17 cellular contexts compared by ENCODE assay signal in the genomic region with DNA sequence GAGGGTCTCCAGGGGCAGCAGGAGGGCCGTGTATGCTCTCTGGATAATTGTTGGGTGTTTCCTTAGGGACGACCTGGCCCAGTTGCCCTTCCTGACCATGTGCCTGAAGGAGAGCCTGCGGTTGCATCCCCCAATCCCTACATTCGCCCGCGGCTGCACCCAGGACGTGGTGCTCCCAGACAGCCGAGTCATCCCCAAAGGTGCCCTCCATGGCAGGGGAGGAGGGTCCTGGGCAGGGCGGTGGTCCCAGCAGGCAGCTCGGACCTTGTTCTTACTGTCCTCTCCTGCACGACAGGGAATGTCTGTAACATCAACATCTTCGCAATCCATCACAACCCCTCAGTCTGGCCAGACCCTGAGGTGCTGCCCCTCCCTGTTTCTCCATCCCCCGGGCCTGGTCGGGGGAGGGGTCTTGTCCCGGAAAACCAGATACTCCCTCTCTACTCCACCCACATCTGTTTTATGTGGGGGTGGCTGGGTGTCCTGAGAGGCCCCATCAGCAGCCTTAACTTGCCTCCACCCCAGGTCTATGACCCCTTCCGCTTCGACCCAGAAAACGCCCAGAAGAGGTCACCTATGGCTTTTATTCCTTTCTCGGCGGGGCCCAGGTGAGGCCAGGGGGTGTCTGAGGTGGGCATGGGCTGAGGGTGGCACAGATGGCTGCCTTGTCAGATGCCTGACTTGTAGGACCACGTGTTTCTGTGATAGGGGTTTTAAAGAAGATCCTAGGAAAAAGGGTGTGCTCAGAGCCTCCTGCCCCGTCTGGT. TPM values are rescaled to one million over a fixed set of nuclear protein-coding genes. Genes with fewer than 3 reads are reported as not detected.
DNase-seq lines count a peak whose midpoint lies in the region; ATAC-seq and TF ChIP-seq lines count a peak whose summit lies in the region.
"Had no signal": no experiment of that assay in that cellular context is flagged by ENCODE, and none has a peak within 500 bp of the region (broad histone marks: within the 10 kb centered on the region; RNA-seq: fewer than 3 reads in every experiment).

No MANE protein-coding gene starts in this region.

- no peaks in the 10 kb centered on the region; a peak in 1 of 22 replicates for H3K27me3 ChIP-seq in BLaER1 treated with 17β-estradiol and CSF1 and Interleukin-3, amounts not matched to agents 10 nM and 100 nM
- no peaks in the 10 kb centered on the region for H3K27me3 ChIP-seq in colonic mucosa

- DNase-seq in colonic mucosa (no peak), islet precursor cell (peak; percentile 31), ureter (ENCODE audit: low spot score) (peak; percentile 39), AG08395 (ENCODE audit: low spot score) (no peak), HCEC 1CT (no peak)
- DNase-seq: DMS 273 treated with DMSO at 0.1 percent for 48 hours had no signal

- no peak for TF ChIP-seq CTCF in colonic mucosa (IDR thresholded peaks at IDR 0.05)

- no peaks in the 10 kb centered on the region; a peak in 1 of 22 replicates for H4K20me1 ChIP-seq in BLaER1 treated with 17β-estradiol and CSF1 and Interleukin-3, amounts not matched to agents 10 nM and 100 nM

- peaks cover 8 to 19% (median 13%) of the 10 kb centered on the region in 10 experiments for H3K4me1 ChIP-seq in BLaER1 treated with 17β-estradiol and CSF1 and Interleukin-3, amounts not matched to agents 10 nM and 100 nM
- no peaks in the 10 kb centered on the region for H3K4me1 ChIP-seq in colonic mucosa

- no peaks in the 10 kb centered on the region for H3K36me3 ChIP-seq in BLaER1 treated with 17β-estradiol and CSF1 and Interleukin-3, amounts not matched to agents 10 nM and 100 nM
- no peaks in the 10 kb centered on the region for H3K36me3 ChIP-seq in colonic mucosa

- ATAC-seq in GM19023 (IDR thresholded peaks at IDR 0.05; ENCODE audit: unreplicated experiment), result no peak
- no peak for ATAC-seq in GM19395 (IDR thresholded peaks at IDR 0.05; ENCODE audit: unreplicated experiment)

- no peaks in the 10 kb centered on the region for H3K9me3 ChIP-seq in BLaER1 treated with 17β-estradiol and CSF1 and Interleukin-3, amounts not matched to agents 10 nM and 100 nM (replicated peaks in 1 of 11)
- no peaks in the 10 kb centered on the region for H3K9me3 ChIP-seq in colonic mucosa

- intact Hi-C loops in colonic mucosa (cut with DNase I), result loop anchor here (2.0 to 5.0 kb wide), 4 partner anchors 134 to 554 kb away; no protein-coding TSS in a partner anchor

- H3K4me3 ChIP-seq in BLaER1 treated with 17β-estradiol and CSF1 and Interleukin-3, amounts not matched to agents 10 nM and 100 nM, result peak overlapping the region in 5 of 10 experiments; percentile 43 to 63 (median 48); a peak in 10 of 20 replicates
- H3K4me3 ChIP-seq in colonic mucosa, result no peak overlapping the region
- H3K4me3 ChIP-seq: GM12878, GM23338, K562 had no signal

- H3K27ac ChIP-seq in BLaER1 treated with 17β-estradiol and CSF1 and Interleukin-3, amounts not matched to agents 10 nM and 100 nM, result no peak overlapping the region; a peak in 1 of 22 replicates
- no peak overlapping the region for H3K27ac ChIP-seq in colonic mucosa

- peak overlapping the region in 10 of 11 experiments; percentile 49 to 77 (median 70); a peak in 21 of 22 replicates for H3K4me2 ChIP-seq in BLaER1 treated with 17β-estradiol and CSF1 and Interleukin-3, amounts not matched to agents 10 nM and 100 nM
- H3K4me2 ChIP-seq: GM23338 had no signal

- peak overlapping the region in 4 of 11 experiments; percentile 27 to 53 (median 40); a peak in 6 of 22 replicates for H3K9ac ChIP-seq in BLaER1 treated with 17β-estradiol and CSF1 and Interleukin-3, amounts not matched to agents 10 nM and 100 nM
- H3K9ac ChIP-seq in colonic mucosa (ENCODE audit: low read depth in 2 of 2, low read length in 2 of 2), result peak overlapping the region; percentile 32 to 46

RNA-seq across cellular contexts. Expression of a gene that starts 12.3 kb away (rescaled TPM):
- total RNA-seq in colonic mucosa, result 1 to 10 TPM; 7.8 to 8.3 TPM
- 10.7 TPM for total RNA-seq in ureter
- total RNA-seq: CD8-positive, alpha-beta T cell; G401; GM23338; IMR-90 had no signal

RNA-seq across cellular contexts. Expression of a gene that starts 13.4 kb away (rescaled TPM):
- not detected for total RNA-seq in colonic mucosa
- 21.6 TPM for total RNA-seq in ureter
- total RNA-seq: A172; CD8-positive, alpha-beta T cell; G401; GM12878; GM23338; HT1080; IMR-90; K562 had no signal

RNA-seq across cellular contexts. Expression of a gene that starts 44.5 kb away (rescaled TPM):
- total RNA-seq in colonic mucosa (10 to 100 TPM; 82.1 to 87.0 TPM), ureter (98.1 TPM)
- total RNA-seq: GM12878, GM23338, HT1080, IMR-90, K562 had no signal

Comparison
In these comparisons a context has a peak if more than half of its experiments do, and no peak if none do; other contexts are left out.
1. DNase-seq: peak in islet precursor cell (single experiment) and ureter (single experiment); none in colonic mucosa (single experiment), AG08395 (single experiment) and HCEC 1CT (single experiment).
2. RNA of a gene that starts 13.4 kb away (total RNA-seq): 21.6 TPM in ureter (single experiment); not detected in colonic mucosa; every median in the first group is over 10 times any median in the second.